Comparison of ENCODE assay signal across 1 cellular context in genomic region chr22:30187094-30187493, GRCh38.
TF ChIP-seq lines count a peak whose summit lies in the region.

No MANE protein-coding gene starts in this region.

TF ChIP-seq in IMR-90, 13 proteins besides CTCF, POLR2A, EP300 and RAD21:
- TF ChIP-seq CEBPB (IDR thresholded peaks at IDR 0.05; ENCODE audit: low read depth, low read length) (no peak), FOS (IDR thresholded peaks at IDR 0.05; ENCODE audit: low read depth, low read length) (no peak), MAFK (IDR thresholded peaks at IDR 0.05; ENCODE audit: low read depth, low read length) (no peak), USF2 (IDR thresholded peaks at IDR 0.05; ENCODE audit: low read depth, low read length) (no peak), CHD1 (IDR thresholded peaks at IDR 0.05; ENCODE audit: low read depth, low read length) (no peak), MXI1 (IDR thresholded peaks at IDR 0.05; ENCODE audit: borderline replicate concordance, low read depth, low read length) (no peak), RFX5 (IDR thresholded peaks at IDR 0.05; ENCODE audit: low read depth, low read length) (no peak), MAZ (IDR thresholded peaks at IDR 0.05; ENCODE audit: borderline replicate concordance, low read depth, low read length) (no peak), SMC3 (IDR thresholded peaks at IDR 0.05; ENCODE audit: low read depth, low read length) (no peak), ELK1 (IDR thresholded peaks at IDR 0.05; ENCODE audit: borderline replicate concordance, low read depth, low read length) (no peak), RCOR1 (IDR thresholded peaks at IDR 0.05; ENCODE audit: insufficient replicate concordance, low read length) (no peak), BHLHE40 (IDR thresholded peaks at IDR 0.05; ENCODE audit: low read depth, low read length) (no peak)
